In the genomic region with DNA sequence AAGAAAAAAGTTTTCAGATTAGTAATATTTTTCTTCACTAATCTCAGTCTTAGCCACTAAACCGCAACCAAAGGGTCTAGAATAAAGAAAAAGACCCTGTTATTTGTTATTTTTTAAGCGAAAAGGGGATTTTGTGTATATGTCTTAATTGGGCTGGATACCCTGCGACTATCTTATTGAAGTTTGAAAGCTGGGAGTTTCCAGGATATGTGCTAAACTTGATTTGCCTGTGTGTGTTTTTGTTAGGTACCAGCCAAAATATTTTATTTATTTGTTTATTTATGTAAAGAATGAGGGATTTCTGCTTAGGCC, we compare ENCODE assay signal across 1 cellular context.
TF ChIP-seq lines count a peak whose summit lies in the region.

No MANE protein-coding gene starts in this region.

TF ChIP-seq in K562, 482 proteins besides CTCF, POLR2A, EP300 and RAD21:
- TF ChIP-seq ZNF507 (tag; conservative IDR thresholded peaks at IDR 0.05) = no peak
- TF ChIP-seq FOXP4 (CRISPR knock-in tag; IDR thresholded peaks at IDR 0.05; ENCODE audit: borderline replicate concordance) = no peak
- TF ChIP-seq, protein P1, sequence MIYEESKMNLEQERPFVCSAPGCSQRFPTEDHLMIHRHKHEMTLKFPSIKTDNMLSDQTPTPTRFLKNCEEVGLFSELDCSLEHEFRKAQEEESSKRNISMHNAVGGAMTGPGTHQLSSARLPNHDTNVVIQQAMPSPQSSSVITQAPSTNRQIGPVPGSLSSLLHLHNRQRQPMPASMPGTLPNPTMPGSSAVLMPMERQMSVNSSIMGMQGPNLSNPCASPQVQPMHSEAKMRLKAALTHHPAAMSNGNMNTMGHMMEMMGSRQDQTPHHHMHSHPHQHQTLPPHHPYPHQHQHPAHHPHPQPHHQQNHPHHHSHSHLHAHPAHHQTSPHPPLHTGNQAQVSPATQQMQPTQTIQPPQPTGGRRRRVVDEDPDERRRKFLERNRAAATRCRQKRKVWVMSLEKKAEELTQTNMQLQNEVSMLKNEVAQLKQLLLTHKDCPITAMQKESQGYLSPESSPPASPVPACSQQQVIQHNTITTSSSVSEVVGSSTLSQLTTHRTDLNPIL (CRISPR knock-in tag; IDR thresholded peaks at IDR 0.05) = 0 out of 2 replicates have a peak, but pooled peaks have one; percentile 30
- peak; percentile 73 for TF ChIP-seq POLR2H (tag; IDR thresholded peaks at IDR 0.05; ENCODE audit: low read depth)
- TF ChIP-seq TAF9B (IDR thresholded peaks at IDR 0.05; ENCODE audit: partially characterized antibody) = peak; percentile 10
TF ChIP-seq in K562: peak in this region for 3.
